1 cellular context compared by ENCODE assay signal in the genomic region with DNA sequence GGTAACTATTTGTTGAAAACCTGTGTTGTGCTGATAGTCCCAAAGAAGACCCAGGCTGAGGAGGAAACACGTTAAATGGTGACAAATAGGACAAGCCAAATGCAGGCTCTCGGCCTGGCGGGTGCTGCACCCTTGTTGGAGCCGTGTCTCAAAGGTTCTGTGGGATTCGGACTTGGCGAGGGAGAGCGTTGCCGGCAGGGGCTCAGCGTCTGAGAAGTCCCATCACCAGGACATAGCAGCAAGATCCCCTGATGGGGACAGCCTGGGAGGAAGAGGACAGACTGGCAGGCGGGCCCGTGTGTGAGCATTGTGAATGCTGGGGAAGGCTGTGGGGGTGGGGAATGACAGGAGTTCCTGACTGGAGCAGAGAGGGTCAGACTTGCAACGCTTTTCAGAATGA.
TF ChIP-seq lines count a peak whose summit lies in the region.

No MANE protein-coding gene starts in this region.

TF ChIP-seq in K562, 482 proteins besides CTCF, POLR2A, EP300 and RAD21:
- no peak for TF ChIP-seq CBFA2T3 (IDR thresholded peaks at IDR 0.05)
- TF ChIP-seq ZNF583 (CRISPR knock-in tag; IDR thresholded peaks at IDR 0.05), result no peak
- TF ChIP-seq POLR2G (IDR thresholded peaks at IDR 0.05; ENCODE audit: low read depth, low read length), result 0 out of 2 replicates have a peak, but pooled peaks have one; percentile 21
